ENCODE assay signal across 1 cellular context in the genomic region with DNA sequence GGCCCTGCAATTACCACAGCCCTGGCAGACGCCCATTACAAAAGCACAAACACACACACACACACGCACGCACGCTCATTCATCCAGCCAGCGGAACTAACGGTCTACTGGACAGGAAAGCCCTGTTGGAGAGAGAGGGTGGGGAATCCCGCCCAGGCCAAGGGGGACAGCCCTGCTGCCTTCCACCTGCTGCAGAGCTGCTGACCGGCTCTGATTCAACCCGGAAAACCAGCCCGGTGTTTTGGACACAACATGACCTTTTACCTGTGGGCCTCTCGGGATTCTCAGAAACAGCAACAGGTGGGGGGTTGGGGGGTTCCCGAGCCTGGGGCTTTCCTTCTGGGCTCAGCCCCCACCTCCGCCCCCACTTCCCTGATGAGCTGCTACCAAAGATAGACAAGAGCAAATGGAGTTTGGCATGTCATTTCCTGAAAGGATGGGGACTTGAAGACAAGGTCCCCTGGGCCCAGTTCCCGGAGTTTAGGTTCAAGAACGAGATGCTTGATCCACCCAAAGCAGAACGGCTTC.
TF ChIP-seq lines count a peak whose summit lies in the region.

No MANE protein-coding gene starts in this region.

TF ChIP-seq in K562, 482 proteins besides CTCF, POLR2A, EP300 and RAD21:
- TF ChIP-seq, protein P1, sequence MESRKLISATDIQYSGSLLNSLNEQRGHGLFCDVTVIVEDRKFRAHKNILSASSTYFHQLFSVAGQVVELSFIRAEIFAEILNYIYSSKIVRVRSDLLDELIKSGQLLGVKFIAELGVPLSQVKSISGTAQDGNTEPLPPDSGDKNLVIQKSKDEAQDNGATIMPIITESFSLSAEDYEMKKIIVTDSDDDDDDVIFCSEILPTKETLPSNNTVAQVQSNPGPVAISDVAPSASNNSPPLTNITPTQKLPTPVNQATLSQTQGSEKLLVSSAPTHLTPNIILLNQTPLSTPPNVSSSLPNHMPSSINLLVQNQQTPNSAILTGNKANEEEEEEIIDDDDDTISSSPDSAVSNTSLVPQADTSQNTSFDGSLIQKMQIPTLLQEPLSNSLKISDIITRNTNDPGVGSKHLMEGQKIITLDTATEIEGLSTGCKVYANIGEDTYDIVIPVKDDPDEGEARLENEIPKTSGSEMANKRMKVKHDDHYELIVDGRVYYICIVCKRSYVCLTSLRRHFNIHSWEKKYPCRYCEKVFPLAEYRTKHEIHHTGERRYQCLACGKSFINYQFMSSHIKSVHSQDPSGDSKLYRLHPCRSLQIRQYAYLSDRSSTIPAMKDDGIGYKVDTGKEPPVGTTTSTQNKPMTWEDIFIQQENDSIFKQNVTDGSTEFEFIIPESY (CRISPR knock-in tag; IDR thresholded peaks at IDR 0.05): peak; percentile 79
- TF ChIP-seq, protein P2, sequence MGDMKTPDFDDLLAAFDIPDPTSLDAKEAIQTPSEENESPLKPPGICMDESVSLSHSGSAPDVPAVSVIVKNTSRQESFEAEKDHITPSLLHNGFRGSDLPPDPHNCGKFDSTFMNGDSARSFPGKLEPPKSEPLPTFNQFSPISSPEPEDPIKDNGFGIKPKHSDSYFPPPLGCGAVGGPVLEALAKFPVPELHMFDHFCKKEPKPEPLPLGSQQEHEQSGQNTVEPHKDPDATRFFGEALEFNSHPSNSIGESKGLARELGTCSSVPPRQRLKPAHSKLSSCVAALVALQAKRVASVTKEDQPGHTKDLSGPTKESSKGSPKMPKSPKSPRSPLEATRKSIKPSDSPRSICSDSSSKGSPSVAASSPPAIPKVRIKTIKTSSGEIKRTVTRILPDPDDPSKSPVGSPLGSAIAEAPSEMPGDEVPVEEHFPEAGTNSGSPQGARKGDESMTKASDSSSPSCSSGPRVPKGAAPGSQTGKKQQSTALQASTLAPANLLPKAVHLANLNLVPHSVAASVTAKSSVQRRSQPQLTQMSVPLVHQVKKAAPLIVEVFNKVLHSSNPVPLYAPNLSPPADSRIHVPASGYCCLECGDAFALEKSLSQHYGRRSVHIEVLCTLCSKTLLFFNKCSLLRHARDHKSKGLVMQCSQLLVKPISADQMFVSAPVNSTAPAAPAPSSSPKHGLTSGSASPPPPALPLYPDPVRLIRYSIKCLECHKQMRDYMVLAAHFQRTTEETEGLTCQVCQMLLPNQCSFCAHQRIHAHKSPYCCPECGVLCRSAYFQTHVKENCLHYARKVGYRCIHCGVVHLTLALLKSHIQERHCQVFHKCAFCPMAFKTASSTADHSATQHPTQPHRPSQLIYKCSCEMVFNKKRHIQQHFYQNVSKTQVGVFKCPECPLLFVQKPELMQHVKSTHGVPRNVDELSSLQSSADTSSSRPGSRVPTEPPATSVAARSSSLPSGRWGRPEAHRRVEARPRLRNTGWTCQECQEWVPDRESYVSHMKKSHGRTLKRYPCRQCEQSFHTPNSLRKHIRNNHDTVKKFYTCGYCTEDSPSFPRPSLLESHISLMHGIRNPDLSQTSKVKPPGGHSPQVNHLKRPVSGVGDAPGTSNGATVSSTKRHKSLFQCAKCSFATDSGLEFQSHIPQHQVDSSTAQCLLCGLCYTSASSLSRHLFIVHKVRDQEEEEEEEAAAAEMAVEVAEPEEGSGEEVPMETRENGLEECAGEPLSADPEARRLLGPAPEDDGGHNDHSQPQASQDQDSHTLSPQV (IDR thresholded peaks at IDR 0.05): 0 out of 2 replicates have a peak, but pooled peaks have one; percentile 30
- TF ChIP-seq, protein P3, sequence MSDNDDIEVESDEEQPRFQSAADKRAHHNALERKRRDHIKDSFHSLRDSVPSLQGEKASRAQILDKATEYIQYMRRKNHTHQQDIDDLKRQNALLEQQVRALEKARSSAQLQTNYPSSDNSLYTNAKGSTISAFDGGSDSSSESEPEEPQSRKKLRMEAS (CRISPR knock-in tag; IDR thresholded peaks at IDR 0.05): no peak
- TF ChIP-seq NR2C2 (CRISPR knock-in tag; IDR thresholded peaks at IDR 0.05): no peak
- 0 out of 2 replicates have a peak, but pooled peaks have one; percentile 15 for TF ChIP-seq NR2C2 (tag; IDR thresholded peaks at IDR 0.05)
- TF ChIP-seq CREM (IDR thresholded peaks at IDR 0.05; ENCODE audit: low read depth): 0 out of 2 replicates have a peak, but pooled peaks have one; percentile 4
- peak; percentile 66 for TF ChIP-seq EGR1 (conservative IDR thresholded peaks at IDR 0.05)
- TF ChIP-seq PCBP2 (IDR thresholded peaks at IDR 0.05; ENCODE audit: low read depth, low read length, poor library complexity, severe bottlenecking): no peak
